ENCODE assay signal across 2 cellular contexts in genomic region chr20:31831211-31831610, GRCh38.
TF ChIP-seq lines count a peak whose summit lies in the region.

No MANE protein-coding gene starts in this region.

TF ChIP-seq in SK-N-SH, 30 proteins besides CTCF, POLR2A, EP300 and RAD21:
- no peak for TF ChIP-seq POLR2AphosphoS5 (IDR thresholded peaks at IDR 0.05; ENCODE audit: low read depth, low read length)

TF ChIP-seq in SK-N-SH treated with all-trans-retinoic acid at 6 μM for 48 hours, 23 proteins besides CTCF, POLR2A, EP300 and RAD21:
- no peak for TF ChIP-seq ZFP3 (CRISPR knock-in tag; IDR thresholded peaks at IDR 0.05)
- TF ChIP-seq ZC3H10 (CRISPR knock-in tag; IDR thresholded peaks at IDR 0.05) = no peak
- no peak for TF ChIP-seq TSHZ2 (CRISPR knock-in tag; IDR thresholded peaks at IDR 0.05)
- no peak for TF ChIP-seq CSDC2 (CRISPR knock-in tag; IDR thresholded peaks at IDR 0.05)
- no peak for TF ChIP-seq TCF4 (CRISPR knock-in tag; IDR thresholded peaks at IDR 0.05; ENCODE audit: borderline replicate concordance)
- no peak for TF ChIP-seq ZNF8 (CRISPR knock-in tag; IDR thresholded peaks at IDR 0.05)
- TF ChIP-seq CREB5 (CRISPR knock-in tag; IDR thresholded peaks at IDR 0.05; ENCODE audit: low read depth) = no peak
- TF ChIP-seq RARB (CRISPR knock-in tag; IDR thresholded peaks at IDR 0.05) = no peak
- TF ChIP-seq GLIS3 (CRISPR knock-in tag; IDR thresholded peaks at IDR 0.05) = no peak
- no peak for TF ChIP-seq ZFP30 (CRISPR knock-in tag; IDR thresholded peaks at IDR 0.05)
- no peak for TF ChIP-seq CSRNP3 (CRISPR knock-in tag; IDR thresholded peaks at IDR 0.05)
- no peak for TF ChIP-seq ISL1 (CRISPR knock-in tag; IDR thresholded peaks at IDR 0.05)
- TF ChIP-seq PATZ1 (CRISPR knock-in tag; IDR thresholded peaks at IDR 0.05; ENCODE audit: borderline replicate concordance) = no peak
- TF ChIP-seq ZNF565 (CRISPR knock-in tag; conservative IDR thresholded peaks at IDR 0.05; ENCODE audit: low read depth) = no peak
- TF ChIP-seq BACH2 (CRISPR knock-in tag; IDR thresholded peaks at IDR 0.05; ENCODE audit: borderline replicate concordance) = no peak
- no peak for TF ChIP-seq POU6F1 (CRISPR knock-in tag; IDR thresholded peaks at IDR 0.05; ENCODE audit: borderline replicate concordance, low read depth)
